Comparison of ENCODE assay signal across 18 cellular contexts in the genomic region with DNA sequence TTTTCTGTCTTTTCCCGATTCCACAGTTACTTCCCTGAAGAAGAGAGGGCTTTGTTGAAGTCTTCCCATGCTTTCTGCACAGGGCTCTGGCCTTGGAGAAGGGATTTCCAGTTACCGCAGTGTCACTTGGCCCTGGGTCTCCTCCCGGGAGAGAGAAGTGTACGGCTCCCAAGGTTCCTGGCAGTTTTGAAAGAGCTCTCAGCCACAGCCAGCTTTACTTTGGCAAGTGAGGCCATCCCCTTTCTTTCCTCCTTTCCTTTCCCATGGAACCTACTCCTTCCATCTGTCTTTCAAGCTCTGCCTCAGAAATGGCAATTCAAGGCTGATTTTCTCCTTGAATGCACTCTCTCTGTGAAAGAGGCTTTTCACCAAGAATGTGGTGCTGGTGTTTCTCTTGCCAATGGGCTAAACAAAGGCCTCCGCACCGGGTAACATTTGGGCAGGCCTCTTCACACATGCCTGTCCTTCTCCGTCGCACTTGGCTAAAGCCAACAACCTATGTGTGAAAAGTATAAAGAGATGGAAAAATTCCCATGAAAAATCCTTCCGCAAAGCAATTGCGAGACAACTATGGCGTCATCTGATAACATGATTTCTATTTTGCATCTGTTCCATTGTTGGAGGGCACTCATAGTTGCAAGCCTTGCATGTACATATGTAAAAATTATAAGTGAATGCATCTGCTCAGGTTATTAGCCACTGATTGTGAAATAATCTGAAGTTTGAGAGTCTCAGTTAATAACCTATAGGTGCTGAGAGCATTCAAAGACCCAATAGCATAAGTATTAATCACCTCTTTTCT.
DNase-seq lines count a peak whose midpoint lies in the region; ATAC-seq and TF ChIP-seq lines count a peak whose summit lies in the region.
"Had no signal": no experiment of that assay in that cellular context is flagged by ENCODE, and none has a peak within 500 bp of the region (broad histone marks: within the 10 kb centered on the region; RNA-seq: fewer than 3 reads in every experiment).

No MANE protein-coding gene starts in this region.

- peaks cover 2% of the 10 kb centered on the region for H3K9me3 Mint-ChIP-seq in dendritic cell treated with granulocyte-macrophage colony-stimulating factor and Interleukin-4, amounts not matched to agents 40 ng/mL and 50 ng/mL, for 4 days
- H3K9me3 Mint-ChIP-seq in chondrocyte (ENCODE audit: low read depth): no peaks in the 10 kb centered on the region
- H3K9me3 Mint-ChIP-seq: activated T-helper 17 cell treated with anti-CD3 and anti-CD28 coated beads, Interleukin-2, amount 50 U/mL, for 72 hours had no signal

- no peak for ATAC-seq in GM18502 (IDR thresholded peaks at IDR 0.05; ENCODE audit: poor library complexity, unreplicated experiment)
- ATAC-seq: activated T-helper 17 cell treated with anti-CD3 and anti-CD28 coated beads, Interleukin-2, amount 50 U/mL, for 72 hours had no signal

- H3K4me1 ChIP-seq in neutrophil (ENCODE audit: control insufficient read depth in 1 of 2, insufficient read depth in 1 of 2, low read depth in 1 of 2, low read length in 1 of 2) (peaks cover 21 to 26% of the 10 kb centered on the region in 2 experiments), tibial artery (peaks cover 0 to 37% (median 1%) of the 10 kb centered on the region in 4 donors)
- H3K4me1 ChIP-seq: BE2C, SJSA1 had no signal

- H3K27ac Mint-ChIP-seq in dendritic cell treated with granulocyte-macrophage colony-stimulating factor and Interleukin-4, amounts not matched to agents 40 ng/mL and 50 ng/mL, for 4 days: peak overlapping the region; percentile 88
- no peak overlapping the region for H3K27ac Mint-ChIP-seq in chondrocyte (ENCODE audit: unreplicated experiment)
- H3K27ac Mint-ChIP-seq: activated naive CD8-positive, alpha-beta T cell treated with anti-CD3 and anti-CD28 coated beads, Interleukin-2, amount 10 ng/mL, durations not matched to agents 7 days and 5 days; activated T-helper 17 cell treated with anti-CD3 and anti-CD28 coated beads, Interleukin-2, amount 50 U/mL, for 72 hours had no signal

- peaks cover under 1% of the 10 kb centered on the region for H3K36me3 Mint-ChIP-seq in dendritic cell treated with granulocyte-macrophage colony-stimulating factor and Interleukin-4, amounts not matched to agents 40 ng/mL and 50 ng/mL, for 4 days (ENCODE audit: low read depth)
- peaks cover 2% of the 10 kb centered on the region for H3K36me3 Mint-ChIP-seq in chondrocyte (ENCODE audit: low read depth)

- H3K4me3 ChIP-seq in neutrophil (ENCODE audit: low read depth in 1 of 2, low read length in 1 of 2) (no peak overlapping the region), tibial artery (no peak overlapping the region)
- H3K4me3 ChIP-seq: SJSA1 had no signal

- H3K9me3 ChIP-seq in neutrophil: no peaks in the 10 kb centered on the region
- no peaks in the 10 kb centered on the region for H3K9me3 ChIP-seq in tibial artery
- H3K9me3 ChIP-seq: BE2C, SJSA1 had no signal

- DNase-seq in SIG-M5 (lab: John Stamatoyannopoulos, UW) (peak; percentile 9), SIG-M5 treated with dmso at 0.1 percent for 504 hours (lab: John Stamatoyannopoulos, UW; ENCODE audit: unreplicated experiment) (no peak), tibial artery (no peak), chondrocyte (ENCODE audit: low spot score) (no peak)
- no peak for DNase-seq in activated CD4-positive, alpha-beta T cell treated with anti-CD3 and anti-CD28 coated beads for 48 hours
- DNase-seq: activated naive CD8-positive, alpha-beta T cell treated with anti-CD3 and anti-CD28 coated beads, Interleukin-2, amount 10 ng/mL, durations not matched to agents 7 days and 5 days; BE2C; islet precursor cell; mesendoderm; NCI-H1105 treated with DMSO at 0.1 percent for 48 hours; NCI-H2171; NCI-H526 treated with DMSO at 0.1 percent for 48 hours had no signal

- H3K4me1 Mint-ChIP-seq in dendritic cell treated with granulocyte-macrophage colony-stimulating factor and Interleukin-4, amounts not matched to agents 40 ng/mL and 50 ng/mL, for 4 days (ENCODE audit: low read depth): peaks cover 25% of the 10 kb centered on the region
- peaks cover 8% of the 10 kb centered on the region for H3K4me1 Mint-ChIP-seq in chondrocyte (ENCODE audit: low read depth)

- intact Hi-C loops in dendritic cell treated with granulocyte-macrophage colony-stimulating factor and Interleukin-4, amounts not matched to agents 40 ng/mL and 50 ng/mL, for 4 days (cut with micrococcal nuclease): no loop called here
- intact Hi-C loops in tibial artery (cut with DNase I; ENCODE audit: low total_unique reads): no loop called here

- H3K27ac ChIP-seq in neutrophil (peak overlapping the region; percentile 23), tibial artery (peak overlapping the region; percentile 37 to 66)
- H3K27ac ChIP-seq: 22Rv1, SJSA1 had no signal

- TF ChIP-seq CTCF in neutrophil (IDR thresholded peaks at IDR 0.05): no peak
- no peak for TF ChIP-seq CTCF in tibial artery (IDR thresholded peaks at IDR 0.05)
- TF ChIP-seq CTCF in chondrocyte (IDR thresholded peaks at IDR 0.05): no peak

- H3K27me3 Mint-ChIP-seq in dendritic cell treated with granulocyte-macrophage colony-stimulating factor and Interleukin-4, amounts not matched to agents 40 ng/mL and 50 ng/mL, for 4 days: no peaks in the 10 kb centered on the region
- no peaks in the 10 kb centered on the region for H3K27me3 Mint-ChIP-seq in chondrocyte (ENCODE audit: low read depth)
- H3K27me3 Mint-ChIP-seq: activated naive CD8-positive, alpha-beta T cell treated with anti-CD3 and anti-CD28 coated beads, Interleukin-2, amount 10 ng/mL, durations not matched to agents 7 days and 5 days; activated T-helper 17 cell treated with anti-CD3 and anti-CD28 coated beads, Interleukin-2, amount 50 U/mL, for 72 hours had no signal

- H3K27me3 ChIP-seq in neutrophil: no peaks in the 10 kb centered on the region
- H3K27me3 ChIP-seq in tibial artery: no peaks in the 10 kb centered on the region
- H3K27me3 ChIP-seq: BE2C, SJSA1 had no signal

- peaks cover 44% of the 10 kb centered on the region for H3K36me3 ChIP-seq in neutrophil
- H3K36me3 ChIP-seq in tibial artery: peaks cover 0 to 7% (median 0%) of the 10 kb centered on the region in 3 donors
- H3K36me3 ChIP-seq: BE2C, SJSA1 had no signal

- peak overlapping the region; percentile 66 for H3K4me3 Mint-ChIP-seq in dendritic cell treated with granulocyte-macrophage colony-stimulating factor and Interleukin-4, amounts not matched to agents 40 ng/mL and 50 ng/mL, for 4 days
- no peak overlapping the region for H3K4me3 Mint-ChIP-seq in chondrocyte (ENCODE audit: unreplicated experiment)
- H3K4me3 Mint-ChIP-seq: activated naive CD8-positive, alpha-beta T cell treated with anti-CD3 and anti-CD28 coated beads, Interleukin-2, amount 10 ng/mL, durations not matched to agents 7 days and 5 days; activated T-helper 17 cell treated with anti-CD3 and anti-CD28 coated beads, Interleukin-2, amount 50 U/mL, for 72 hours had no signal
